In the genomic region with DNA sequence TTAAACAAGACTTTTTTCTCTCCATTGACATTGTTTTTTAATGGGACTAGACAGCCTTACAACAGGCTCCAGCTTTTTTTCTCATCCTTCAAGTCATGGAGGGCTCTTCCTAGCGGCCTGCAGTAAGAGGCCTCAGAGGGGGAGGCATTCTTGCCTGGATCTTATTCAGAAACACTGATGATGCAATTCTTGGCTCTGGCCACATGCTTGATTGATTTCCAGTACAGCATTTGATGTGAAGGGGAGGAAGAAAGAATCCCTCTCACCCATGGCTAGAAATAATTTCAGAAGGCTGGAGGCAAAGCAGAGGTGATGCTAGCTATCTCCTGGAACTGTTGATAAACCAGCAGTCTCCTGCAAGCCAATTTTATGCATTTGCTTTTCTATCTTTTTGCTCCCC, we compare ENCODE assay signal across 16 cellular contexts.
DNase-seq lines count a peak whose midpoint lies in the region; ATAC-seq and TF ChIP-seq lines count a peak whose summit lies in the region.
"Had no signal": no experiment of that assay in that cellular context is flagged by ENCODE, and none has a peak within 500 bp of the region (broad histone marks: within the 10 kb centered on the region; RNA-seq: fewer than 3 reads in every experiment).

No MANE protein-coding gene starts in this region.

- no peak overlapping the region for H2AK5ac ChIP-seq in mesenchymal stem cell (ENCODE audit: low read length, severe bottlenecking)

- H3K4me2 ChIP-seq in mesenchymal stem cell (ENCODE audit: low read length, poor library complexity, severe bottlenecking) = no peak overlapping the region

- H3K27me3 ChIP-seq in A673 (replicated peaks; ENCODE audit: insufficient read depth, low read depth, low read length, poor library complexity) (no peaks in the 10 kb centered on the region), mesenchymal stem cell (ENCODE audit: control insufficient read depth in 1 of 2, insufficient read depth in 1 of 2, low read length in 2 of 2) (no peaks in the 10 kb centered on the region)
- H3K27me3 ChIP-seq in CD8-positive, alpha-beta T cell (ENCODE audit: insufficient read depth, low read length) = no peaks in the 10 kb centered on the region
- H3K27me3 ChIP-seq: uterus had no signal

- DNase-seq in A673 (ENCODE audit: low spot score) = peak; percentile 29
- peak; percentile 49 for DNase-seq in fibroblast of gingiva (ENCODE audit: low read depth)
- peak; percentile 54 for DNase-seq in mesenchymal stem cell
- no peak for DNase-seq in SKM-1 treated with dmso at 0.1 percent for 144 hours (lab: John Stamatoyannopoulos, UW; ENCODE audit: unreplicated experiment)
- DNase-seq in hippocampal formation (lab: John Stamatoyannopoulos, UW) = no peak
- no peak for DNase-seq in CD8-positive, alpha-beta T cell
- no peak for DNase-seq in NCI-H774 (lab: John Stamatoyannopoulos, UW)
- DNase-seq: activated CD4-positive, CD25-positive, alpha-beta regulatory T cell; activated naive CD8-positive, alpha-beta T cell treated with anti-CD3 and anti-CD28 coated beads, Interleukin-2, amount 10 ng/mL, durations not matched to agents 7 days and 5 days; DMS153; NCI-H2081 treated with DMSO at 0.1 percent for 48 hours; RPMI8226; stimulated activated naive B cell treated with anti-CD40 and anti-IgM and Interleukin-4, amounts not matched to agents 10 μg/mL and 1 μg/mL and 100 μg/mL, for 72 hours; T-helper 17 cell had no signal

- ATAC-seq in CD8-positive, alpha-beta T cell = no peak
- ATAC-seq: stimulated activated naive B cell treated with anti-CD40 and anti-IgM and Interleukin-4, amounts not matched to agents 10 μg/mL and 1 μg/mL and 100 μg/mL, for 72 hours; T-helper 17 cell had no signal

- no peak overlapping the region for H3K14ac ChIP-seq in mesenchymal stem cell (ENCODE audit: low read length in 2 of 2)

- no peak overlapping the region for H3K4ac ChIP-seq in mesenchymal stem cell (ENCODE audit: low read depth in 1 of 2, low read length in 2 of 2)

- no peak for TF ChIP-seq RAD21 in Ishikawa (IDR thresholded peaks at IDR 0.05; ENCODE audit: low read depth)

- H3K36me3 Mint-ChIP-seq in CD8-positive, alpha-beta T cell = no peaks in the 10 kb centered on the region
- H3K36me3 Mint-ChIP-seq: activated naive CD8-positive, alpha-beta T cell treated with anti-CD3 and anti-CD28 coated beads, Interleukin-2, amount 10 ng/mL, durations not matched to agents 7 days and 5 days; stimulated activated naive B cell treated with anti-CD40 and anti-IgM and Interleukin-4, amounts not matched to agents 10 μg/mL and 1 μg/mL and 100 μg/mL, for 72 hours had no signal

- no peaks in the 10 kb centered on the region for H3K9me3 ChIP-seq in A673 (ENCODE audit: low read depth, low read length, poor library complexity, severe bottlenecking)
- H3K9me3 ChIP-seq in mesenchymal stem cell (ENCODE audit: control insufficient read depth, low read length) = peaks cover 5% of the 10 kb centered on the region
- no peaks in the 10 kb centered on the region for H3K9me3 ChIP-seq in CD8-positive, alpha-beta T cell (ENCODE audit: low read length)
- H3K9me3 ChIP-seq: uterus had no signal

- H3K4me3 ChIP-seq in A673 (ENCODE audit: low read depth, low read length, poor library complexity, severe bottlenecking) (no peak overlapping the region), mesenchymal stem cell (ENCODE audit: insufficient read depth in 1 of 2, low read depth in 1 of 2, low read length in 2 of 2) (no peak overlapping the region)
- H3K4me3 ChIP-seq in CD8-positive, alpha-beta T cell (ENCODE audit: low read depth, low read length) = no peak overlapping the region
- H3K4me3 ChIP-seq: uterus had no signal

- POLR2A ChIA-PET in A673 (lab: Charles Lee; ENCODE audit: low non-redundant PET) = no interaction called here
- POLR2A ChIA-PET in CD8-positive, alpha-beta T cell (lab: Charles Lee) = no interaction called here

- no peak overlapping the region for H3K4me3 Mint-ChIP-seq in CD8-positive, alpha-beta T cell
- H3K4me3 Mint-ChIP-seq: activated naive CD8-positive, alpha-beta T cell treated with anti-CD3 and anti-CD28 coated beads, Interleukin-2, amount 10 ng/mL, durations not matched to agents 7 days and 5 days; stimulated activated naive B cell treated with anti-CD40 and anti-IgM and Interleukin-4, amounts not matched to agents 10 μg/mL and 1 μg/mL and 100 μg/mL, for 72 hours; T-helper 17 cell had no signal

- no peaks in the 10 kb centered on the region for H3K4me1 Mint-ChIP-seq in CD8-positive, alpha-beta T cell (ENCODE audit: low read depth)
- H3K4me1 Mint-ChIP-seq: activated naive CD8-positive, alpha-beta T cell treated with anti-CD3 and anti-CD28 coated beads, Interleukin-2, amount 10 ng/mL, durations not matched to agents 7 days and 5 days; stimulated activated naive B cell treated with anti-CD40 and anti-IgM and Interleukin-4, amounts not matched to agents 10 μg/mL and 1 μg/mL and 100 μg/mL, for 72 hours; T-helper 17 cell had no signal

- no peak overlapping the region for H3K27ac Mint-ChIP-seq in CD8-positive, alpha-beta T cell
- H3K27ac Mint-ChIP-seq: activated naive CD8-positive, alpha-beta T cell treated with anti-CD3 and anti-CD28 coated beads, Interleukin-2, amount 10 ng/mL, durations not matched to agents 7 days and 5 days; stimulated activated naive B cell treated with anti-CD40 and anti-IgM and Interleukin-4, amounts not matched to agents 10 μg/mL and 1 μg/mL and 100 μg/mL, for 72 hours; T-helper 17 cell had no signal

- WGBS in mesenchymal stem cell = 67% methylated on average over 1 of the region's 1 CpG

- CTCF ChIA-PET in A673 (lab: Charles Lee) = no interaction called here
- CTCF ChIA-PET in CD8-positive, alpha-beta T cell (lab: Charles Lee) = no interaction called here

- H2BK120ac ChIP-seq in mesenchymal stem cell (ENCODE audit: low read depth, low read length) = no peak overlapping the region

- no peak overlapping the region for H2BK5ac ChIP-seq in mesenchymal stem cell (ENCODE audit: low read depth, low read length, poor library complexity, severe bottlenecking)

- H3K18ac ChIP-seq in mesenchymal stem cell (ENCODE audit: low read depth in 1 of 2, low read length in 2 of 2) = no peak overlapping the region

- no peak overlapping the region for H3K9ac ChIP-seq in mesenchymal stem cell (ENCODE audit: low read length)

- peaks cover 31% of the 10 kb centered on the region for H3K4me1 ChIP-seq in A673 (ENCODE audit: insufficient read depth, low read length, poor library complexity, severe bottlenecking)
- H3K4me1 ChIP-seq in mesenchymal stem cell (ENCODE audit: control insufficient read depth, insufficient read depth, low read depth, low read length) = peaks cover 2% of the 10 kb centered on the region
- H3K4me1 ChIP-seq in CD8-positive, alpha-beta T cell (ENCODE audit: insufficient read depth, low read length) = no peaks in the 10 kb centered on the region
- H3K4me1 ChIP-seq: uterus had no signal

- intact Hi-C loops in A673 (cut with micrococcal nuclease; ENCODE audit: unreplicated experiment) = no loop called here
- intact Hi-C loops in CD8-positive, alpha-beta T cell (cut with DNase I, micrococcal nuclease) = no loop called here

- no peak for TF ChIP-seq CTCF in A673 (conservative IDR thresholded peaks at IDR 0.05; ENCODE audit: low read depth, low read length)
- no peak for TF ChIP-seq CTCF in CD8-positive, alpha-beta T cell (IDR thresholded peaks at IDR 0.05)

- H4K91ac ChIP-seq in mesenchymal stem cell (ENCODE audit: low read length) = no peak overlapping the region

- no peaks in the 10 kb centered on the region for H3K9me3 Mint-ChIP-seq in CD8-positive, alpha-beta T cell

- H2BK12ac ChIP-seq in mesenchymal stem cell (ENCODE audit: low read length in 2 of 2) = no peak overlapping the region

- no peak overlapping the region for H4K8ac ChIP-seq in mesenchymal stem cell (ENCODE audit: low read length)

- no peak overlapping the region for H3K23ac ChIP-seq in mesenchymal stem cell (ENCODE audit: low read length in 2 of 2)

- BruUV-seq in A673 (replicated peaks; lab: Mats Ljungman, UMichigan) = no TSS peak

- no peak overlapping the region for H2BK15ac ChIP-seq in mesenchymal stem cell (ENCODE audit: low read depth, poor library complexity, severe bottlenecking)

- H3K79me1 ChIP-seq in mesenchymal stem cell (replicated peaks; ENCODE audit: low read length, poor library complexity, severe bottlenecking) = no peaks in the 10 kb centered on the region

- no peak overlapping the region for H2AFZ ChIP-seq in mesenchymal stem cell (ENCODE audit: low read depth, low read length)

- no peak overlapping the region for H3K27ac ChIP-seq in A673 (ENCODE audit: low read depth, low read length, poor library complexity, severe bottlenecking)
- no peak overlapping the region for H3K27ac ChIP-seq in mesenchymal stem cell (ENCODE audit: low read length, poor library complexity, severe bottlenecking)
- no peak overlapping the region for H3K27ac ChIP-seq in CD8-positive, alpha-beta T cell (ENCODE audit: low read depth, low read length)
- H3K27ac ChIP-seq: uterus had no signal

- no peak for TF ChIP-seq EP300 in Ishikawa (IDR thresholded peaks at IDR 0.05; ENCODE audit: borderline replicate concordance)

- no peaks in the 10 kb centered on the region for H3K27me3 Mint-ChIP-seq in CD8-positive, alpha-beta T cell (ENCODE audit: low read depth)
- H3K27me3 Mint-ChIP-seq: activated naive CD8-positive, alpha-beta T cell treated with anti-CD3 and anti-CD28 coated beads, Interleukin-2, amount 10 ng/mL, durations not matched to agents 7 days and 5 days; stimulated activated naive B cell treated with anti-CD40 and anti-IgM and Interleukin-4, amounts not matched to agents 10 μg/mL and 1 μg/mL and 100 μg/mL, for 72 hours; T-helper 17 cell had no signal

- H3K36me3 ChIP-seq in A673 (ENCODE audit: insufficient read depth, low read length, poor library complexity, severe bottlenecking) (no peaks in the 10 kb centered on the region), mesenchymal stem cell (ENCODE audit: control insufficient read depth in 1 of 2, insufficient read depth in 2 of 2, low read depth in 1 of 2, low read length in 2 of 2) (no peaks in the 10 kb centered on the region)
- no peaks in the 10 kb centered on the region for H3K36me3 ChIP-seq in CD8-positive, alpha-beta T cell (ENCODE audit: insufficient read depth, low read length)
- H3K36me3 ChIP-seq: uterus had no signal

TF ChIP-seq in Ishikawa, 13 proteins besides CTCF, POLR2A, EP300 and RAD21:
- TF ChIP-seq TEAD4 (IDR thresholded peaks at IDR 0.05) = no peak
- TF ChIP-seq CEBPB (IDR thresholded peaks at IDR 0.05) = peak; percentile 70

Comparison
In these comparisons a context has a peak if more than half of its experiments do, and no peak if none do; other contexts are left out.
1. DNase-seq: peak in A673 (single experiment), fibroblast of gingiva (single experiment) and mesenchymal stem cell (single experiment); none in SKM-1 treated with dmso at 0.1 percent for 144 hours (single experiment), hippocampal formation (0 of 2), CD8-positive, alpha-beta T cell (0 of 7) and NCI-H774 (single experiment).